In genomic region chr15:67065531-67066005, GRCh38 we compare ENCODE assay signal across 8 cellular contexts. TPM values are rescaled to one million over a fixed set of nuclear protein-coding genes. Genes with fewer than 3 reads are reported as not detected.
DNase-seq lines count a peak whose midpoint lies in the region.

Gene SMAD3, plus strand, starts transcription at chr15:67065602. Its CDS starts 553 bp downstream, at chr15:67066155.

- DNase-seq in GM19240 (ENCODE audit: insufficient read length, low spot score) (peak; percentile 49), HK-2 (ENCODE audit: unreplicated experiment) (peak; percentile 89), SK-N-MC (ENCODE audit: low read depth, low spot score) (no peak), germinal center (ENCODE audit: low spot score) (peak; percentile 84), nucleus accumbens (lab: John Stamatoyannopoulos, UW) (peak in 47 of 56 donors; percentile 21 to 87 (median 71))
- peak; percentile 70 for DNase-seq in activated naive CD4-positive, alpha-beta T cell treated with anti-CD3 and anti-CD28 coated beads, Interleukin-2, amount 50 U/mL, for 16 hours

- peaks cover 40 to 63% (median 48%) of the 10 kb centered on the region in 10 experiments for H3K4me1 ChIP-seq in BLaER1 treated with 17β-estradiol and CSF1 and Interleukin-3, amounts not matched to agents 10 nM and 100 nM

- peak within 1 kb of the TSS; percentile 91 to 99 (median 99) for H3K9ac ChIP-seq in BLaER1 treated with 17β-estradiol and CSF1 and Interleukin-3, amounts not matched to agents 10 nM and 100 nM
- peak within 1 kb of the TSS; percentile 77 for H3K9ac ChIP-seq in SK-N-MC (ENCODE audit: insufficient read length)

- H3K4me2 ChIP-seq in BLaER1 treated with 17β-estradiol and CSF1 and Interleukin-3, amounts not matched to agents 10 nM and 100 nM, result peak within 1 kb of the TSS; percentile 89 to 98 (median 96)

- no peaks in the 10 kb centered on the region for H3K9me3 ChIP-seq in BLaER1 treated with 17β-estradiol and CSF1 and Interleukin-3, amounts not matched to agents 10 nM and 100 nM (replicated peaks in 1 of 11)
- no peaks in the 10 kb centered on the region for H3K9me3 ChIP-seq in SK-N-MC (ENCODE audit: low read depth, low read length)

- H3K4me3 ChIP-seq in BLaER1 treated with 17β-estradiol and CSF1 and Interleukin-3, amounts not matched to agents 10 nM and 100 nM, result peak within 1 kb of the TSS; percentile 96 to 100 (median 98)
- peak within 1 kb of the TSS; percentile 98 for H3K4me3 ChIP-seq in SK-N-MC

- H3K27me3 ChIP-seq in BLaER1 treated with 17β-estradiol and CSF1 and Interleukin-3, amounts not matched to agents 10 nM and 100 nM, result no peaks in the 10 kb centered on the region

- peaks cover 36 to 49% (median 49%) of the 10 kb centered on the region in 11 experiments for H4K20me1 ChIP-seq in BLaER1 treated with 17β-estradiol and CSF1 and Interleukin-3, amounts not matched to agents 10 nM and 100 nM

- H3K27ac ChIP-seq in BLaER1 treated with 17β-estradiol and CSF1 and Interleukin-3, amounts not matched to agents 10 nM and 100 nM, result peak within 1 kb of the TSS; percentile 87 to 98 (median 97)
- H3K27ac ChIP-seq in SK-N-MC, result peak within 1 kb of the TSS; percentile 61; the same call in 1 of the 2 replicates
- H3K27ac ChIP-seq in temporal lobe (ENCODE audit: low read depth, low read length), result peak within 1 kb of the TSS; percentile 65

- peaks cover 6 to 36% (median 34%) of the 10 kb centered on the region in 11 experiments; a peak in 21 of 22 replicates for H3K36me3 ChIP-seq in BLaER1 treated with 17β-estradiol and CSF1 and Interleukin-3, amounts not matched to agents 10 nM and 100 nM
- H3K36me3 ChIP-seq in SK-N-MC (ENCODE audit: insufficient read depth, low read length), result no peaks in the 10 kb centered on the region

RNA-seq across cellular contexts. Expression of gene SMAD3, which starts in this region (rescaled TPM):
- 3.4 TPM for total RNA-seq in temporal lobe
